Comparison of ENCODE assay signal across 8 cellular contexts in genomic region chr2:74530239-74531161, GRCh38. TPM values are rescaled to one million over a fixed set of nuclear protein-coding genes. Genes with fewer than 3 reads are reported as not detected.
DNase-seq lines count a peak whose midpoint lies in the region; ATAC-seq and TF ChIP-seq lines count a peak whose summit lies in the region.

No MANE protein-coding gene starts in this region.

- ATAC-seq in HG03025 (IDR thresholded peaks at IDR 0.05; ENCODE audit: low FRiP score, unreplicated experiment): peak; percentile 30
- no peak for ATAC-seq in GM18858 (IDR thresholded peaks at IDR 0.05; ENCODE audit: unreplicated experiment)

- peak overlapping the region; percentile 94 for H3K4me2 ChIP-seq in hepatocyte

- no peak for TF ChIP-seq CTCF in hepatocyte (IDR thresholded peaks at IDR 0.05; ENCODE audit: poor library complexity)
- no peak for TF ChIP-seq CTCF in retinal pigment epithelial cell (conservative IDR thresholded peaks at IDR 0.05; ENCODE audit: low read depth, low read length)

- WGBS in hepatocyte (ENCODE audit: low lambda C conversion rate, missing lambda C conversion rate): 7% methylated on average over 48 of the region's 54 CpGs

- H3K27me3 ChIP-seq in hepatocyte: no peaks in the 10 kb centered on the region

- H3K9me3 ChIP-seq in hepatocyte (ENCODE audit: low read depth): no peaks in the 10 kb centered on the region

- no peaks in the 10 kb centered on the region for H3K4me1 ChIP-seq in hepatocyte (ENCODE audit: insufficient read depth)

- H3K27ac ChIP-seq in angular gyrus (ENCODE audit: low read depth, low read length) (peak overlapping the region; percentile 62), hepatocyte (peak overlapping the region; percentile 12)

- DNase-seq in activated T-cell treated with anti-CD3 and anti-CD28 coated beads for 1 hour (ENCODE audit: low read depth) (peak; percentile 30), activated T-cell treated with anti-CD3 and anti-CD28 coated beads for 4 hours (no peak), RPMI7951 (ENCODE audit: low read depth) (peak; percentile 62), hepatocyte (ENCODE audit: low spot score) (peak; percentile 48), retinal pigment epithelial cell (ENCODE audit: low read depth) (no peak)

- peak overlapping the region; percentile 65 for H2AFZ ChIP-seq in hepatocyte

- H3K36me3 ChIP-seq in hepatocyte (replicated peaks; ENCODE audit: insufficient read depth, low read depth): no peaks in the 10 kb centered on the region

- peaks cover 32% of the 10 kb centered on the region for H3K79me2 ChIP-seq in hepatocyte

- H3K4me3 ChIP-seq in hepatocyte (peak overlapping the region; percentile 90), retinal pigment epithelial cell (ENCODE audit: low read length) (peak overlapping the region; percentile 96)

- peaks cover 7% of the 10 kb centered on the region for H4K20me1 ChIP-seq in hepatocyte (ENCODE audit: insufficient read depth, poor library complexity, severe bottlenecking)

- no peaks in the 10 kb centered on the region for H3K9me2 ChIP-seq in hepatocyte (replicated peaks; ENCODE audit: insufficient read depth)

RNA-seq across cellular contexts. Expression of gene HTRA2, which starts 0.8 kb away (rescaled TPM):
- 70.3 and 71.4 TPM in 2 replicates for total RNA-seq in RPMI7951 (2014; rRNA removed; shearing (Covaris generic))
- 31.2 and 32.4 TPM in 2 replicates for total RNA-seq in hepatocyte
- polyA plus RNA-seq in hepatocyte: 33.5 and 37.2 TPM in 2 replicates

RNA-seq across cellular contexts. Expression of gene AUP1, which starts 1.0 kb away (rescaled TPM):
- 132 and 144 TPM in 2 replicates for total RNA-seq in RPMI7951 (2014; rRNA removed; shearing (Covaris generic))
- total RNA-seq in hepatocyte: 121 and 138 TPM in 2 replicates
- 195 and 212 TPM in 2 replicates for polyA plus RNA-seq in hepatocyte

RNA-seq across cellular contexts. Expression of gene DQX1, which starts 4.5 kb away (rescaled TPM):
- total RNA-seq in RPMI7951 (2014; rRNA removed; shearing (Covaris generic)): 0.20 and 0.36 TPM in 2 replicates
- total RNA-seq in hepatocyte: 1.2 and 4.0 TPM in 2 replicates
- 0.73 TPM in 1 of 2 replicates, not detected in the other for polyA plus RNA-seq in hepatocyte

RNA-seq across cellular contexts. Expression of gene TLX2, which starts 16.2 kb away (rescaled TPM):
- 4.2 and 5.5 TPM in 2 replicates for total RNA-seq in RPMI7951 (2014; rRNA removed; shearing (Covaris generic))
- total RNA-seq in hepatocyte: not detected in 2 replicates
- polyA plus RNA-seq in hepatocyte: not detected in 2 replicates

RNA-seq across cellular contexts. Expression of gene PCGF1, which starts 23.0 kb away (rescaled TPM):
- total RNA-seq in RPMI7951 (2014; rRNA removed; shearing (Covaris generic)): 42.3 and 44.7 TPM in 2 replicates
- total RNA-seq in hepatocyte: 10.4 and 10.6 TPM in 2 replicates
- polyA plus RNA-seq in hepatocyte: 29.0 and 30.2 TPM in 2 replicates

Comparison
In these comparisons a context has a peak if more than half of its experiments do, and no peak if none do; other contexts are left out.
1. DNase-seq: peak in activated T-cell treated with anti-CD3 and anti-CD28 coated beads for 1 hour (single experiment), RPMI7951 (single experiment) and hepatocyte (single experiment); none in activated T-cell treated with anti-CD3 and anti-CD28 coated beads for 4 hours (single experiment) and retinal pigment epithelial cell (single experiment).